Comparison of ENCODE assay signal across 18 cellular contexts in the genomic region with DNA sequence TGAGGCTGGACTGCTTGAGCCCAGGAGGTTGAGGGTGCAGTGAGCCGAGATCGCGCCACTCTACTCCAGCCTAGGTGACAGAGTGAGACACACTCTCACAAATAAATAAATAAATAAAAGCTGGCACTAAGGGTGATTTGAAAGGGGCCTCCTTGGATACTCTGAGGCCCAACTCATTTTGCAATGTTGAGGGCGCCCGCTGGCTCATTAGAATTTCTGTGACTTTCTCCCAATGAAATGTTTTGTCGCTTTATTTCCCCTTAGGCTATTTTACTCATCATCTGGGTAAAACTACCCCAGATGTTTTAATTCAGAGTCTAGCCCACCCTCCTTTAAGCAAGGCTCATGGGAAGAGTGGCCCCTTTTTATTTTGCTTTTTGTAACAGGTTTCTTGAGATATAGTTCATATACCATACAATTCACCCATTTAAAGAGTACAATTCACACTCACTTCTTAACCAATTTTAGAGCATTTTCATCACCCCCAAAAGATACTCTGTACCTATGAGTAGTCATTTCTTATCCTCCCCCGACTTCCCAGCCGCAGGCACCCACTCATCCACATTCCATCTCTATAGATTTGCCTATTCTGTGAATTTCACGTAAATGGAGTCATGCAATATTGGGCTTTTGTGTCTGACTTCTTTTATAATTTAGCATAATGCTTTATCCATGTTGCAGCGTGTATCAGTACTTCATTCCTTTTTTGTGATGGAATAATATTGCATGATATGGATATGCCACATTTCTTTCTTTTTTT.
"Had no signal": no experiment of that assay in that cellular context is flagged by ENCODE, and none has a peak within 500 bp of the region (broad histone marks: within the 10 kb centered on the region; RNA-seq: fewer than 3 reads in every experiment).

No MANE protein-coding gene starts in this region.

- H3K27ac Mint-ChIP-seq: mesothelial cell of epicardium had no signal

- ATAC-seq: foreskin keratinocyte, gastroesophageal sphincter, heart right ventricle, left cardiac atrium, left lung, left ventricle myocardium superior, lower lobe of right lung, mucosa of descending colon had no signal

- H3K9me3 ChIP-seq: colonic mucosa, esophagus muscularis mucosa, gastroesophageal sphincter, heart right ventricle, left lung, lower lobe of right lung, mucosa of descending colon had no signal

- DNase-seq: colonic mucosa; cortex of kidney; dermis blood vessel endothelial cell; dorsolateral prefrontal cortex; effector CD4-positive, alpha-beta T cell; effector memory CD4-positive, alpha-beta T cell; foreskin keratinocyte; heart right ventricle; hippocampal formation; left cardiac atrium; left lung; left ventricle myocardium superior; lower lobe of right lung; mesenchymal stem cell; mucosa of descending colon had no signal

- H3K4me3 ChIP-seq: colonic mucosa, dorsolateral prefrontal cortex, esophagus muscularis mucosa, gastroesophageal sphincter, heart right ventricle, left lung, lower lobe of right lung, mucosa of descending colon had no signal

- H3K27ac ChIP-seq: colonic mucosa, dorsolateral prefrontal cortex, esophagus muscularis mucosa, foreskin keratinocyte, gastroesophageal sphincter, heart right ventricle, left lung, lower lobe of right lung had no signal

- H3K4me1 ChIP-seq: colonic mucosa, esophagus muscularis mucosa, foreskin keratinocyte, gastroesophageal sphincter, heart right ventricle, left lung, lower lobe of right lung had no signal

- H3K9me3 Mint-ChIP-seq: mesothelial cell of epicardium had no signal

- H3K36me3 Mint-ChIP-seq: mesothelial cell of epicardium had no signal

- H3K4me1 Mint-ChIP-seq: mesothelial cell of epicardium had no signal

- H3K4me3 Mint-ChIP-seq: mesothelial cell of epicardium had no signal

- H3K36me3 ChIP-seq: colonic mucosa, esophagus muscularis mucosa, gastroesophageal sphincter, heart right ventricle, left lung, lower lobe of right lung had no signal

- H3K27me3 ChIP-seq: colonic mucosa, dorsolateral prefrontal cortex, esophagus muscularis mucosa, left lung had no signal
